ENCODE assay signal across 9 cellular contexts in genomic region chr7:41630741-41631140, GRCh38.
A peak's percentile ranks its signal among the peaks of the same experiment; 100 is the strongest.
DNase-seq lines count a peak whose midpoint lies in the region; ATAC-seq, FAIRE-seq and TF ChIP-seq lines count a peak whose summit lies in the region.
"Had no signal": no experiment of that assay in that cellular context is flagged by ENCODE, and none has a peak within 500 bp of the region (broad histone marks: within the 10 kb centered on the region; RNA-seq: fewer than 3 reads in every experiment).

No MANE protein-coding gene starts in this region.

- no peak overlapping the region for H2AFZ ChIP-seq in H1 (ENCODE audit: low read length)

- peak overlapping the region; percentile 88 for H2BK120ac ChIP-seq in H1 (replicated peaks; ENCODE audit: low read depth, low read length)

- no peak overlapping the region; a peak in 1 of 7 replicates for H3K9ac ChIP-seq in H1 (replicated peaks in 1 of 4; ENCODE audit: extremely low read depth in 1 of 4, low read depth in 3 of 4, low read length in 3 of 4)

- TF ChIP-seq POLR2A in H1 (IDR thresholded peaks at IDR 0.05; ENCODE audit: control extremely low read depth in 1 of 2, low read depth in 2 of 2, low read length in 2 of 2): 0 out of 3 replicates have a peak, but pooled peaks of 1 of the 2 experiments have one; percentile 30

- H4K91ac ChIP-seq in H1 (replicated peaks; ENCODE audit: insufficient read length, low read length): peak overlapping the region; percentile 87

- H3K79me2 ChIP-seq in H1 (ENCODE audit: control insufficient read depth in 1 of 2, insufficient read depth in 2 of 2, low read length in 2 of 2): no peaks in the 10 kb centered on the region

- in situ Hi-C loops in G401 (cut with HindIII; ENCODE audit: low sequenced_read_pairs): no loop called here

- peak overlapping the region; percentile 35 to 64; a peak in 3 of 4 replicates for H3K4me2 ChIP-seq in H1 (ENCODE audit: insufficient read depth in 1 of 2, low read depth in 2 of 2, low read length in 2 of 2)

- H3K14ac ChIP-seq in H1 (ENCODE audit: insufficient read length): no peak overlapping the region

- peak overlapping the region; percentile 80; the same call in 1 of the 2 replicates for H2BK5ac ChIP-seq in H1 (ENCODE audit: low read depth, low read length)

- H3K79me1 ChIP-seq in H1 (ENCODE audit: low read depth, low read length): no peaks in the 10 kb centered on the region

- no peaks in the 10 kb centered on the region for H4K20me1 ChIP-seq in H1 (replicated peaks in 1 of 2; ENCODE audit: control insufficient read depth in 1 of 2, insufficient read depth in 2 of 2, low read length in 2 of 2)

- H3K27me3 ChIP-seq in H1 (replicated peaks in 1 of 4; ENCODE audit: control insufficient read depth in 3 of 4, extremely low read depth in 1 of 4, insufficient read depth in 3 of 4, low read length in 3 of 4): no peaks in the 10 kb centered on the region

- no peaks in the 10 kb centered on the region for H3K9me3 ChIP-seq in H1 (ENCODE audit: insufficient read depth in 2 of 2, low read depth in 1 of 2, low read length in 1 of 2)
- H3K9me3 ChIP-seq: psoas muscle had no signal

- no peak overlapping the region for H3K23ac ChIP-seq in H1 (ENCODE audit: insufficient read length)

- H3K56ac ChIP-seq in H1 (replicated peaks; ENCODE audit: insufficient read length, low read depth, low read length): no peak overlapping the region

- TF ChIP-seq EP300 in H1 (IDR thresholded peaks at IDR 0.05; ENCODE audit: borderline replicate concordance in 1 of 2, low read depth in 2 of 2, low read length in 2 of 2): no peak; a peak in 1 of 3 replicates

- H4K8ac ChIP-seq in H1 (ENCODE audit: extremely low read depth, insufficient read depth, low read length): no peak overlapping the region

- no peak overlapping the region for H2BK12ac ChIP-seq in H1 (ENCODE audit: low read depth, low read length)

- peak; percentile 94 for FAIRE-seq in H1 (lab: Jason Lieb, UNC)
- FAIRE-seq: islet of Langerhans had no signal

- WGBS in H1 (ENCODE audit: extremely low coverage in 1 of 2, insufficient coverage in 1 of 2, insufficient read length in 1 of 2, insufficient replicate concordance in 2 of 2, low coverage in 1 of 2, low lambda C conversion rate in 2 of 2, missing lambda C conversion rate in 1 of 2), 2 experiments: 32% methylated on average over 4 of the region's 4 CpGs; no CpG with 5 or more reads in 1 of the 2 experiments

- peak; percentile 94 for ATAC-seq in GM18907 (IDR thresholded peaks at IDR 0.05; ENCODE audit: unreplicated experiment)
- peak; percentile 83 for ATAC-seq in GM21515 (IDR thresholded peaks at IDR 0.05; ENCODE audit: unreplicated experiment)
- ATAC-seq in HG03135 (IDR thresholded peaks at IDR 0.05; ENCODE audit: unreplicated experiment): peak; percentile 95
- ATAC-seq: psoas muscle had no signal

- H3K4me3 ChIP-seq in H1 (ENCODE audit: extremely low read depth in 1 of 4, insufficient read depth in 2 of 4, low read depth in 3 of 4, low read length in 4 of 4): peak overlapping the region in 1 of 4 experiments; percentile 32; a peak in 1 of 8 replicates
- H3K4me3 ChIP-seq: psoas muscle had no signal

- CTCF ChIA-PET in H1 (lab: Charles Lee; ENCODE audit: partially characterized antibody): no interaction called here

- H4K5ac ChIP-seq in H1 (ENCODE audit: insufficient read length, low read depth, low read length): no peak overlapping the region

- peak overlapping the region; percentile 61; the same call in 1 of the 2 replicates for H3K27ac ChIP-seq in H1 (ENCODE audit: low read depth, low read length)
- H3K27ac ChIP-seq: psoas muscle had no signal

- no peak for DNase-seq in H1 (ENCODE audit: low read depth in 1 of 2, low spot score in 2 of 2)
- no peak for DNase-seq in DMS153 treated with DMSO at 0.1 percent for 48 hours (lab: John Stamatoyannopoulos, UW; ENCODE audit: unreplicated experiment)
- no peak for DNase-seq in G401 (ENCODE audit: low spot score)
- DNase-seq in T1000 (lab: John Stamatoyannopoulos, UW): no peak
- DNase-seq: psoas muscle had no signal

- H3K36me3 ChIP-seq in H1 (ENCODE audit: control insufficient read depth in 2 of 4, insufficient read depth in 4 of 4, low read length in 3 of 4): no peaks in the 10 kb centered on the region

- no peak for TF ChIP-seq CTCF in H1 (IDR thresholded peaks at IDR 0.05; ENCODE audit: control extremely low read depth in 1 of 3, insufficient read depth in 1 of 3, low read depth in 1 of 3, low read length in 3 of 3)

- peak overlapping the region; percentile 82 for H2BK20ac ChIP-seq in H1 (ENCODE audit: low read length)

- peaks cover 0 to 30% (median 14%) of the 10 kb centered on the region in 4 experiments; a peak in 4 of 7 replicates for H3K4me1 ChIP-seq in H1 (replicated peaks in 1 of 4; ENCODE audit: control insufficient read depth in 3 of 4, insufficient read depth in 4 of 4, low read length in 3 of 4)
- H3K4me1 ChIP-seq: psoas muscle had no signal

- H2BK15ac ChIP-seq in H1 (ENCODE audit: low read length): no peak overlapping the region

- POLR2A ChIA-PET in H1 (lab: Charles Lee; ENCODE audit: partially characterized antibody): no interaction called here

- no peak overlapping the region for H3K4ac ChIP-seq in H1 (replicated peaks; ENCODE audit: insufficient read length, low read depth, low read length)

- no peaks in the 10 kb centered on the region for H3K23me2 ChIP-seq in H1 (ENCODE audit: low read depth, low read length)

- H2AK5ac ChIP-seq in H1 (ENCODE audit: low read depth, low read length): no peak overlapping the region

- no peak for TF ChIP-seq RAD21 in H1 (IDR thresholded peaks at IDR 0.05 in 1 of 2, conservative IDR thresholded peaks at IDR 0.05 in 1 of 2; ENCODE audit: low read depth in 2 of 2, low read length in 2 of 2)

- H3K18ac ChIP-seq in H1 (ENCODE audit: extremely low read depth, low read length): no peak overlapping the region; the same call in 1 of the 2 replicates

TF ChIP-seq in H1, 55 proteins besides CTCF, POLR2A, EP300 and RAD21 (continues in another document):
- TF ChIP-seq JUN (IDR thresholded peaks at IDR 0.05; ENCODE audit: low read depth, low read length): no peak
- TF ChIP-seq HDAC6 (IDR thresholded peaks at IDR 0.05; ENCODE audit: low read depth, low read length): no peak
- TF ChIP-seq EZH2 (IDR thresholded peaks at IDR 0.05; ENCODE audit: low read depth, low read length, severe bottlenecking): no peak
- no peak for TF ChIP-seq PHF8 (conservative IDR thresholded peaks at IDR 0.05; ENCODE audit: low read depth, low read length)
- no peak for TF ChIP-seq ATF3 (IDR thresholded peaks at IDR 0.05; ENCODE audit: insufficient read depth, low read depth, low read length)
- TF ChIP-seq USF2 (IDR thresholded peaks at IDR 0.05; ENCODE audit: low read length): no peak
- TF ChIP-seq YY1 (IDR thresholded peaks at IDR 0.05; ENCODE audit: low read depth, low read length): peak; percentile 69; the same call in 1 of the 2 replicates
- TF ChIP-seq BCL11A (IDR thresholded peaks at IDR 0.05; ENCODE audit: low read depth in 2 of 2, low read length in 2 of 2): no peak
- TF ChIP-seq ASH2L (IDR thresholded peaks at IDR 0.05; ENCODE audit: low read length): no peak
